In genomic region chr5:180829711-180830110, GRCh38 we compare ENCODE assay signal across 9 cellular contexts. TPM values are rescaled to one million over a fixed set of nuclear protein-coding genes. Genes with fewer than 3 reads are reported as not detected.
DNase-seq lines count a peak whose midpoint lies in the region; ATAC-seq, FAIRE-seq and TF ChIP-seq lines count a peak whose summit lies in the region.
"Had no signal": no experiment of that assay in that cellular context is flagged by ENCODE, and none has a peak within 500 bp of the region (broad histone marks: within the 10 kb centered on the region; RNA-seq: fewer than 3 reads in every experiment).

No MANE protein-coding gene starts in this region.

- peaks cover 47 to 49% of the 10 kb centered on the region in 2 donors for H3K4me1 ChIP-seq in thyroid gland

- H3K27me3 Mint-ChIP-seq in activated T-cell treated with anti-CD3 and anti-CD28 coated beads, Interleukin-2, amount 50 U/mL, for 4 hours (ENCODE audit: low read depth): no peaks in the 10 kb centered on the region
- H3K27me3 Mint-ChIP-seq in activated naive CD8-positive, alpha-beta T cell treated with anti-CD3 and anti-CD28 coated beads for 36 hours: no peaks in the 10 kb centered on the region
- no peaks in the 10 kb centered on the region for H3K27me3 Mint-ChIP-seq in memory B cell

- H3K36me3 Mint-ChIP-seq in activated T-cell treated with anti-CD3 and anti-CD28 coated beads, Interleukin-2, amount 50 U/mL, for 4 hours (ENCODE audit: insufficient read depth): peaks cover 20% of the 10 kb centered on the region
- peaks cover 42% of the 10 kb centered on the region for H3K36me3 Mint-ChIP-seq in activated naive CD8-positive, alpha-beta T cell treated with anti-CD3 and anti-CD28 coated beads for 36 hours
- H3K36me3 Mint-ChIP-seq in memory B cell: peaks cover 24% of the 10 kb centered on the region

- FAIRE-seq in D721Med (lab: Jason Lieb, UNC): no peak

- no peak for DNase-seq in activated T-cell treated with anti-CD3 and anti-CD28 coated beads, Interleukin-2, amount 50 U/mL, for 4 hours
- no peak for DNase-seq in activated T-cell treated with anti-CD3 and anti-CD28 coated beads, Interleukin-2, amount 50 U/mL, for 48 hours
- no peak for DNase-seq in activated naive CD8-positive, alpha-beta T cell treated with anti-CD3 and anti-CD28 coated beads for 36 hours
- DNase-seq in memory B cell (ENCODE audit: low spot score in 2 of 2) (no peak), thyroid gland (no peak), EL (no peak), D721Med (ENCODE audit: insufficient read length, low spot score) (no peak)
- DNase-seq: activated gamma-delta T cell had no signal

- intact Hi-C loops in thyroid gland (cut with DNase I): loop anchor here (10.0 kb wide), 1 partner anchor 45 kb away; no protein-coding TSS in a partner anchor

- H3K27ac Mint-ChIP-seq in activated naive CD8-positive, alpha-beta T cell treated with anti-CD3 and anti-CD28 coated beads for 36 hours: peak overlapping the region; percentile 99
- H3K27ac Mint-ChIP-seq in memory B cell: peak overlapping the region; percentile 99

- peak overlapping the region in 1 of 3 donors; percentile 79 for H3K4me3 ChIP-seq in thyroid gland (replicated peaks in 1 of 3)

- 95 to 96% methylated on average over 5 of the region's 5 CpGs for WGBS in thyroid gland, 2 donors

- no peaks in the 10 kb centered on the region for H3K27me3 ChIP-seq in thyroid gland

- peak overlapping the region; percentile 99 for H3K4me3 Mint-ChIP-seq in activated T-cell treated with anti-CD3 and anti-CD28 coated beads, Interleukin-2, amount 50 U/mL, for 4 hours
- H3K4me3 Mint-ChIP-seq in activated naive CD8-positive, alpha-beta T cell treated with anti-CD3 and anti-CD28 coated beads for 36 hours: peak overlapping the region; percentile 98
- H3K4me3 Mint-ChIP-seq in memory B cell: peak overlapping the region; percentile 100

- peaks cover 0 to under 1% of the 10 kb centered on the region in 2 donors for H3K36me3 ChIP-seq in thyroid gland

- no peak for ATAC-seq in activated T-cell treated with anti-CD3 and anti-CD28 coated beads, Interleukin-2, amount 50 U/mL, for 4 hours
- ATAC-seq in memory B cell (ENCODE audit: low read depth): no peak
- ATAC-seq in GM18520 (IDR thresholded peaks at IDR 0.05; ENCODE audit: unreplicated experiment): no peak

- H3K9me3 Mint-ChIP-seq in activated T-cell treated with anti-CD3 and anti-CD28 coated beads, Interleukin-2, amount 50 U/mL, for 4 hours: peaks cover 4% of the 10 kb centered on the region
- peaks cover 6% of the 10 kb centered on the region for H3K9me3 Mint-ChIP-seq in activated naive CD8-positive, alpha-beta T cell treated with anti-CD3 and anti-CD28 coated beads for 36 hours
- H3K9me3 Mint-ChIP-seq in memory B cell: peaks cover 3% of the 10 kb centered on the region

- no peak for TF ChIP-seq POLR2A in thyroid gland (IDR thresholded peaks at IDR 0.05)

- TF ChIP-seq CTCF in thyroid gland (IDR thresholded peaks at IDR 0.05) (no peak), D721Med (IDR thresholded peaks at IDR 0.05; ENCODE audit: insufficient read depth, missing control alignments) (no peak)

- peaks cover 63% of the 10 kb centered on the region for H3K4me1 Mint-ChIP-seq in activated T-cell treated with anti-CD3 and anti-CD28 coated beads, Interleukin-2, amount 50 U/mL, for 4 hours (ENCODE audit: low read depth)
- peaks cover 42% of the 10 kb centered on the region for H3K4me1 Mint-ChIP-seq in activated naive CD8-positive, alpha-beta T cell treated with anti-CD3 and anti-CD28 coated beads for 36 hours
- H3K4me1 Mint-ChIP-seq in memory B cell: peaks cover 31% of the 10 kb centered on the region

- peak overlapping the region; percentile 98 to 100 (median 98) for H3K27ac ChIP-seq in thyroid gland

- H3K9me3 ChIP-seq in thyroid gland: no peaks in the 10 kb centered on the region

RNA-seq across cellular contexts. Expression of gene MGAT1, which starts 27.1 kb away (rescaled TPM):
- total RNA-seq in activated T-cell treated with anti-CD3 and anti-CD28 coated beads, Interleukin-2, amount 50 U/mL, for 4 hours: 10 to 100 TPM; 76.8 to 89.3 (median 85.0) TPM
- total RNA-seq in activated naive CD8-positive, alpha-beta T cell treated with anti-CD3 and anti-CD28 coated beads for 36 hours: 100 to 1,000 TPM in 1 of 2 experiments, 10 to 100 TPM in 1; 99.1 to 101 TPM
- total RNA-seq in thyroid gland: 100 to 1,000 TPM; 155 to 283 (median 200) TPM

RNA-seq across cellular contexts. Expression of gene ZFP62, which starts 31.4 kb away (rescaled TPM):
- 10 to 100 TPM; 20.6 to 23.0 (median 22.4) TPM for total RNA-seq in activated T-cell treated with anti-CD3 and anti-CD28 coated beads, Interleukin-2, amount 50 U/mL, for 4 hours
- 10 to 100 TPM; 21.2 to 23.7 TPM for total RNA-seq in activated naive CD8-positive, alpha-beta T cell treated with anti-CD3 and anti-CD28 coated beads for 36 hours
- total RNA-seq in thyroid gland: 10 to 100 TPM; 41.1 to 58.9 (median 47.3) TPM
